ENCODE assay signal across 22 cellular contexts in the genomic region with DNA sequence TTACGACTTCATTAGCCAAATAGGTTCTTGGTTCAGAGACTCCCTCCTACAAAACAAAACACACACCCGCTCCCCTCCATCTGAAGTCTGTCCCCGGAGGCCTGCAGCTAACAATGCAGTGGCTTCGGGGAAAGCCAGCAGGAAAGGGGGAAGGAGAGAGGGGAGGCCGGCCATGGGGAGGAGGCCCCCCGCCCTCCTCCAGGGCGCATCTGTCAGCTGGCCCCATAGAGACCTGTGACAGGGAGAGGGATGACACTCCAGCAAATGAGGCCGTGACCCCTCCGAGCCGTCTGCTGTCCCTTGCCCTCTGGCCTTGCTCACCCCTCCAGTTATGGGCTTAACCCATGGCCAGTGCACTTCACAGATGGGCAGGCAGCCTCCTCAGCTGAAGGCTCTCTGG. TPM values are rescaled to one million over a fixed set of nuclear protein-coding genes. Genes with fewer than 3 reads are reported as not detected.
DNase-seq lines count a peak whose midpoint lies in the region; ATAC-seq and TF ChIP-seq lines count a peak whose summit lies in the region.
"Had no signal": no experiment of that assay in that cellular context is flagged by ENCODE, and none has a peak within 500 bp of the region (broad histone marks: within the 10 kb centered on the region; RNA-seq: fewer than 3 reads in every experiment).

No MANE protein-coding gene starts in this region.

- no peak overlapping the region for H3K4me3 Mint-ChIP-seq in neural crest cell
- no peak overlapping the region for H3K4me3 Mint-ChIP-seq in activated naive CD8-positive, alpha-beta T cell treated with anti-CD3 and anti-CD28 coated beads, Interleukin-2, amount 50 U/mL, for 24 hours
- H3K4me3 Mint-ChIP-seq: T-cell had no signal

- H3K36me3 Mint-ChIP-seq in neural crest cell (ENCODE audit: low read depth), result no peaks in the 10 kb centered on the region
- no peaks in the 10 kb centered on the region for H3K36me3 Mint-ChIP-seq in activated naive CD8-positive, alpha-beta T cell treated with anti-CD3 and anti-CD28 coated beads, Interleukin-2, amount 50 U/mL, for 24 hours (ENCODE audit: low read depth)
- H3K36me3 Mint-ChIP-seq: T-cell had no signal

- no peak for ATAC-seq in activated naive CD8-positive, alpha-beta T cell treated with anti-CD3 and anti-CD28 coated beads, Interleukin-2, amount 50 U/mL, for 24 hours
- no peak for ATAC-seq in HG03159 (IDR thresholded peaks at IDR 0.05; ENCODE audit: unreplicated experiment)
- ATAC-seq: K562, T-cell had no signal

- H3K27me3 Mint-ChIP-seq in neural crest cell (ENCODE audit: low read depth), result peaks cover 14% of the 10 kb centered on the region
- no peaks in the 10 kb centered on the region for H3K27me3 Mint-ChIP-seq in activated naive CD8-positive, alpha-beta T cell treated with anti-CD3 and anti-CD28 coated beads, Interleukin-2, amount 50 U/mL, for 24 hours

- H3K4me3 ChIP-seq in dorsolateral prefrontal cortex, result no peak overlapping the region
- H3K4me3 ChIP-seq: GM23248, K562, SK-N-MC had no signal

- DNase-seq in D341Med (ENCODE audit: low spot score), result peak; percentile 91
- peak; percentile 82 for DNase-seq in NCI-H1436 treated with DMSO at 0.1 percent for 48 hours (lab: John Stamatoyannopoulos, UW)
- peak; percentile 99 for DNase-seq in NCI-H82 treated with DMSO at 0.1 percent for 48 hours (lab: John Stamatoyannopoulos, UW; ENCODE audit: unreplicated experiment)
- peak; percentile 17 for DNase-seq in neural crest cell (ENCODE audit: low read depth, low spot score)
- no peak for DNase-seq in dorsolateral prefrontal cortex
- no peak for DNase-seq in activated naive CD8-positive, alpha-beta T cell treated with anti-CD3 and anti-CD28 coated beads, Interleukin-2, amount 50 U/mL, for 24 hours
- no peak for DNase-seq in superior temporal gyrus (ENCODE audit: extremely low spot score)
- DNase-seq: DMS153, GF-D8, GM23248, NCI-H1105, NCI-H1694 treated with DMSO at 0.1 percent for 48 hours, NCI-H2107, OCI-M1, Right ventricle myocardium superior, T-cell had no signal

- no peak overlapping the region for H3K27ac ChIP-seq in dorsolateral prefrontal cortex
- H3K27ac ChIP-seq: C4-2B, GM23248, SK-N-MC had no signal

- peaks cover 34% of the 10 kb centered on the region for H3K4me1 Mint-ChIP-seq in neural crest cell
- H3K4me1 Mint-ChIP-seq in activated naive CD8-positive, alpha-beta T cell treated with anti-CD3 and anti-CD28 coated beads, Interleukin-2, amount 50 U/mL, for 24 hours, result no peaks in the 10 kb centered on the region
- H3K4me1 Mint-ChIP-seq: T-cell had no signal

- H3K27me3 ChIP-seq in dorsolateral prefrontal cortex, result no peaks in the 10 kb centered on the region

- peak overlapping the region; percentile 13 for H3K27ac Mint-ChIP-seq in neural crest cell (ENCODE audit: unreplicated experiment)
- H3K27ac Mint-ChIP-seq in activated naive CD8-positive, alpha-beta T cell treated with anti-CD3 and anti-CD28 coated beads, Interleukin-2, amount 50 U/mL, for 24 hours, result no peak overlapping the region
- H3K27ac Mint-ChIP-seq: T-cell had no signal

- intact Hi-C loops in dorsolateral prefrontal cortex (cut with DNase I), result loop anchor here in 1 of 2 donors (5.0 kb wide), 1 partner anchor 34 kb away; no protein-coding TSS in a partner anchor

- no peaks in the 10 kb centered on the region for H3K9me3 Mint-ChIP-seq in neural crest cell
- no peaks in the 10 kb centered on the region for H3K9me3 Mint-ChIP-seq in activated naive CD8-positive, alpha-beta T cell treated with anti-CD3 and anti-CD28 coated beads, Interleukin-2, amount 50 U/mL, for 24 hours

- no peak for TF ChIP-seq CTCF in neural crest cell (conservative IDR thresholded peaks at IDR 0.05)
- no peak for TF ChIP-seq CTCF in dorsolateral prefrontal cortex (IDR thresholded peaks at IDR 0.05 in 54 of 56, conservative IDR thresholded peaks at IDR 0.05 in 2 of 56; ENCODE audit: low read depth in 1 of 56, partially characterized antibody in 56 of 56)

RNA-seq across cellular contexts. Expression of a gene that starts 12.1 kb away (rescaled TPM):
- 24.9 and 26.3 TPM in 2 replicates for total RNA-seq in neural crest cell
- 1,000 to 10,000 TPM in 1 of 120 experiments, 100 to 1,000 TPM in 115, 10 to 100 TPM in 4; 87.4 to 1,120 (median 263) TPM for total RNA-seq in dorsolateral prefrontal cortex
- total RNA-seq: A673, Daoy, GM23248, K562, T-cell had no signal

RNA-seq across cellular contexts. Expression of a gene that starts 53.3 kb away (rescaled TPM):
- 5.4 and 6.7 TPM in 2 replicates for total RNA-seq in neural crest cell
- total RNA-seq in dorsolateral prefrontal cortex, result 10 to 100 TPM in 39 of 120 experiments, 1 to 10 TPM in 81; 4.7 to 14.8 (median 8.4) TPM

Comparison
In these comparisons a context has a peak if more than half of its experiments do, and no peak if none do; other contexts are left out.
1. DNase-seq: peak in D341Med (single experiment), NCI-H1436 treated with DMSO at 0.1 percent for 48 hours (single experiment), NCI-H82 treated with DMSO at 0.1 percent for 48 hours (single experiment) and neural crest cell (single experiment); none in dorsolateral prefrontal cortex (0 of 10), activated naive CD8-positive, alpha-beta T cell treated with anti-CD3 and anti-CD28 coated beads, Interleukin-2, amount 50 U/mL, for 24 hours (single experiment) and superior temporal gyrus (single experiment).